Comparison of ENCODE assay signal across 8 cellular contexts in genomic region chr2:188524519-188525113, GRCh38.
DNase-seq lines count a peak whose midpoint lies in the region; ATAC-seq and TF ChIP-seq lines count a peak whose summit lies in the region.

No MANE protein-coding gene starts in this region.

- no peaks in the 10 kb centered on the region for H4K20me1 ChIP-seq in smooth muscle cell (ENCODE audit: low read depth)

- ATAC-seq in HG02798 (IDR thresholded peaks at IDR 0.05; ENCODE audit: poor library complexity, unreplicated experiment), result peak; percentile 73
- no peak for ATAC-seq in activated CD8-positive, alpha-beta T cell treated with anti-CD3 and anti-CD28 coated beads, Interleukin-2, amount 10 ng/mL, durations not matched to agents 7 days and 5 days

- TF ChIP-seq CTCF in GM12872 (IDR thresholded peaks at IDR 0.05; ENCODE audit: insufficient read depth, low read depth, low read length) (peak; percentile 51), left ventricle myocardium inferior (IDR thresholded peaks at IDR 0.05; ENCODE audit: borderline replicate concordance) (peak; percentile 86), smooth muscle cell (IDR thresholded peaks at IDR 0.05; ENCODE audit: borderline replicate concordance, insufficient read depth, poor library complexity, severe bottlenecking) (peak; percentile 87)

- H3K27me3 Mint-ChIP-seq in activated CD8-positive, alpha-beta T cell treated with anti-CD3 and anti-CD28 coated beads, Interleukin-2, amount 10 ng/mL, durations not matched to agents 7 days and 5 days (ENCODE audit: low read depth), result no peaks in the 10 kb centered on the region

- WGBS in smooth muscle cell (ENCODE audit: low lambda C conversion rate), result 8% methylated on average over 2 of the region's 2 CpGs

- CTCF ChIA-PET in activated CD8-positive, alpha-beta T cell treated with anti-CD3 and anti-CD28 coated beads, Interleukin-2, amount 10 ng/mL, durations not matched to agents 7 days and 5 days (lab: Charles Lee), result interaction anchor here (0.7 to 2.4 kb wide), 3 partner anchors 10 to 1025 kb away, joined by 3 to 7 read pairs (median 3); no protein-coding TSS in a partner anchor

- H3K4me3 Mint-ChIP-seq in activated CD8-positive, alpha-beta T cell treated with anti-CD3 and anti-CD28 coated beads, Interleukin-2, amount 10 ng/mL, durations not matched to agents 7 days and 5 days, result no peak overlapping the region

- no peak overlapping the region for H2AFZ ChIP-seq in smooth muscle cell (ENCODE audit: low read depth)

- H3K4me1 ChIP-seq in left ventricle myocardium inferior (peaks cover 8% of the 10 kb centered on the region), smooth muscle cell (ENCODE audit: low read depth) (peaks cover 28% of the 10 kb centered on the region)

- peaks cover 13% of the 10 kb centered on the region for H3F3A ChIP-seq in smooth muscle cell (ENCODE audit: low read depth)

- DNase-seq in AML-193 (lab: John Stamatoyannopoulos, UW) (peak; percentile 54 to 66), NCI-H146 treated with DMSO at 0.1 percent for 48 hours (lab: John Stamatoyannopoulos, UW; ENCODE audit: unreplicated experiment) (peak; percentile 44), left ventricle myocardium inferior (no peak), smooth muscle cell (lab: John Stamatoyannopoulos, UW; ENCODE audit: unreplicated experiment) (no peak), epidermal melanocyte (ENCODE audit: insufficient read length, low spot score) (no peak)
- DNase-seq in activated CD8-positive, alpha-beta T cell treated with anti-CD3 and anti-CD28 coated beads, Interleukin-2, amount 10 ng/mL, durations not matched to agents 7 days and 5 days, result peak; percentile 32

- H3K27me3 ChIP-seq in left ventricle myocardium inferior (ENCODE audit: low read depth) (no peaks in the 10 kb centered on the region), smooth muscle cell (ENCODE audit: low read depth) (no peaks in the 10 kb centered on the region)

- H3K36me3 Mint-ChIP-seq in activated CD8-positive, alpha-beta T cell treated with anti-CD3 and anti-CD28 coated beads, Interleukin-2, amount 10 ng/mL, durations not matched to agents 7 days and 5 days (ENCODE audit: low read depth), result no peaks in the 10 kb centered on the region

- peak overlapping the region; percentile 71 for H3K4me2 ChIP-seq in smooth muscle cell

- intact Hi-C loops in left ventricle myocardium inferior (cut with micrococcal nuclease), result loop anchor here (5.0 to 10.0 kb wide), 2 partner anchors 450 to 888 kb away; partner anchors contain the start of gene COL3A1

- H3K27ac ChIP-seq in left ventricle myocardium inferior (replicated peaks) (no peak overlapping the region), smooth muscle cell (ENCODE audit: low read depth) (peak overlapping the region; percentile 84)

- POLR2A ChIA-PET in activated CD8-positive, alpha-beta T cell treated with anti-CD3 and anti-CD28 coated beads, Interleukin-2, amount 10 ng/mL, durations not matched to agents 7 days and 5 days (lab: Charles Lee), result no interaction called here

- H3K79me2 ChIP-seq in smooth muscle cell (ENCODE audit: low read depth), result peaks cover 93% of the 10 kb centered on the region

- no peak overlapping the region for H3K9ac ChIP-seq in smooth muscle cell (ENCODE audit: low read depth)

- H3K9me3 Mint-ChIP-seq in activated CD8-positive, alpha-beta T cell treated with anti-CD3 and anti-CD28 coated beads, Interleukin-2, amount 10 ng/mL, durations not matched to agents 7 days and 5 days (ENCODE audit: insufficient read depth), result no peaks in the 10 kb centered on the region

- no peaks in the 10 kb centered on the region for H3K4me1 Mint-ChIP-seq in activated CD8-positive, alpha-beta T cell treated with anti-CD3 and anti-CD28 coated beads, Interleukin-2, amount 10 ng/mL, durations not matched to agents 7 days and 5 days (ENCODE audit: low read depth)

- H3K27ac Mint-ChIP-seq in activated CD8-positive, alpha-beta T cell treated with anti-CD3 and anti-CD28 coated beads, Interleukin-2, amount 10 ng/mL, durations not matched to agents 7 days and 5 days, result no peak overlapping the region

- H3K9me3 ChIP-seq in left ventricle myocardium inferior (replicated peaks) (peaks cover 3% of the 10 kb centered on the region), smooth muscle cell (replicated peaks; ENCODE audit: low read depth) (no peaks in the 10 kb centered on the region)

- H3K36me3 ChIP-seq in left ventricle myocardium inferior (no peaks in the 10 kb centered on the region), smooth muscle cell (ENCODE audit: low read depth) (peaks cover 5% of the 10 kb centered on the region)

- H3K4me3 ChIP-seq in left ventricle myocardium inferior (no peak overlapping the region), smooth muscle cell (no peak overlapping the region)

Comparison
In these comparisons a context has a peak if more than half of its experiments do, and no peak if none do; other contexts are left out.
1. DNase-seq: peak in AML-193 (2 of 2), NCI-H146 treated with DMSO at 0.1 percent for 48 hours (single experiment) and activated CD8-positive, alpha-beta T cell treated with anti-CD3 and anti-CD28 coated beads, Interleukin-2, amount 10 ng/mL, durations not matched to agents 7 days and 5 days (single experiment); none in left ventricle myocardium inferior (single experiment), smooth muscle cell (single experiment) and epidermal melanocyte (single experiment).
2. Peak in every context shown above with its lines, with median percentiles within 50 percentile points of each other: CTCF ChIP-seq.